Comparison of ENCODE assay signal across 23 cellular contexts in the genomic region with DNA sequence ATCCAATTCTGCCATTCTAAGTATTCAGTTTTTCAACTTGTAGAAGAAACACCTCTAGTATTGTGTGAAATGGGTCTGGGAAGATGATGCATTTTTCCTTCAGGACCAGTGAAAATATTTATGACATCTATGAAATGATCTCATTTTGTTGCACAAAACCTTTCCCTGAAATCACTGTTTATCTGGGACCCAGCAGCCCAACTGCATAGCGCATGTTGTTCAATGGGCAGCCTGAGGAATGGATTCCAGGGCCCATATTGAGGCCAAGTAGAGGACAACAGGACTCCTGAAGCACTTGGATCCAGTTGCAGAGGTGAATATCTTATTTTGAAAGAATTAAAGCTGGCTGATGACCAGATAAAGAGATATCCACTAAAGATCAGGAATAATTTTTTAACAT. TPM values are rescaled to one million over a fixed set of nuclear protein-coding genes. Genes with fewer than 3 reads are reported as not detected.
A peak's percentile ranks its signal among the peaks of the same experiment; 100 is the strongest.
DNase-seq lines count a peak whose midpoint lies in the region; ATAC-seq and TF ChIP-seq lines count a peak whose summit lies in the region.
"Had no signal": no experiment of that assay in that cellular context is flagged by ENCODE, and none has a peak within 500 bp of the region (broad histone marks: within the 10 kb centered on the region; RNA-seq: fewer than 3 reads in every experiment).

No MANE protein-coding gene starts in this region.

- intact Hi-C loops in CD4-positive, alpha-beta T cell (cut with DNase I, micrococcal nuclease), result no loop called here
- intact Hi-C loops in esophagus squamous epithelium (cut with DNase I), result no loop called here
- intact Hi-C loops in natural killer cell (cut with micrococcal nuclease), result no loop called here
- intact Hi-C loops in psoas muscle (cut with DNase I), result loop anchor here in 1 of 2 donors (5.0 kb wide), 1 partner anchor 54 kb away; no protein-coding TSS in a partner anchor
- intact Hi-C loops in dorsolateral prefrontal cortex (cut with DNase I), result no loop called here

- H3K27ac Mint-ChIP-seq in CD4-positive, alpha-beta T cell, result peak overlapping the region; percentile 96
- H3K27ac Mint-ChIP-seq in natural killer cell, result no peak overlapping the region
- H3K27ac Mint-ChIP-seq: stimulated activated naive CD8-positive, alpha-beta T cell treated with anti-CD3 and anti-CD28 coated beads, Interleukin-15, Interleukin-2, amounts not matched to agents 100 ng/mL and 50 ng/mL, for 24 hours had no signal

- TF ChIP-seq POLR2A in esophagus squamous epithelium (IDR thresholded peaks at IDR 0.05), result no peak

- H3K27me3 ChIP-seq in CD4-positive, alpha-beta T cell (ENCODE audit: control insufficient read depth, insufficient read depth, low read length), result no peaks in the 10 kb centered on the region
- H3K27me3 ChIP-seq in esophagus squamous epithelium (no peaks in the 10 kb centered on the region), psoas muscle (ENCODE audit: insufficient read depth in 3 of 3, low read length in 2 of 3) (no peaks in the 10 kb centered on the region), dorsolateral prefrontal cortex (peaks cover 0 to 6% (median 0%) of the 10 kb centered on the region in 45 donors)
- H3K27me3 ChIP-seq: adrenal gland, cardiac muscle cell had no signal

- 75 to 92% methylated on average over 1 of the region's 1 CpG for WGBS in esophagus squamous epithelium, 2 donors
- WGBS in psoas muscle, 3 donors, result 75 to 93% (median 92%) methylated on average over 1 of the region's 1 CpG

- no peak overlapping the region for H3K27ac ChIP-seq in CD4-positive, alpha-beta T cell (ENCODE audit: low read depth, low read length)
- H3K27ac ChIP-seq in esophagus squamous epithelium (peak overlapping the region in 3 of 4 donors; percentile 27 to 59 (median 30)), psoas muscle (no peak overlapping the region), dorsolateral prefrontal cortex (no peak overlapping the region)
- H3K27ac ChIP-seq: epithelial cell of prostate, prostate gland had no signal

- peaks cover 90% of the 10 kb centered on the region for H3K4me1 Mint-ChIP-seq in CD4-positive, alpha-beta T cell (ENCODE audit: low read depth)
- peaks cover 5 to 7% of the 10 kb centered on the region in 2 donors for H3K4me1 Mint-ChIP-seq in natural killer cell

- H3K36me3 ChIP-seq in esophagus squamous epithelium (no peaks in the 10 kb centered on the region), psoas muscle (ENCODE audit: insufficient read depth in 1 of 2, low read depth in 1 of 2) (no peaks in the 10 kb centered on the region)
- H3K36me3 ChIP-seq: adrenal gland, cardiac muscle cell, prostate gland, spleen had no signal

- CTCF ChIA-PET in CD4-positive, alpha-beta T cell (lab: Charles Lee), result no interaction called here

- no peaks in the 10 kb centered on the region for H3K9me3 Mint-ChIP-seq in CD4-positive, alpha-beta T cell
- H3K9me3 Mint-ChIP-seq in natural killer cell, result no peaks in the 10 kb centered on the region
- H3K9me3 Mint-ChIP-seq: activated T-helper 1 cell treated with anti-CD3 and anti-CD28 coated beads, Interleukin-12 subunit alpha, Interleukin-12 subunit beta, Interleukin-2, Interleukin-4 antibody, amounts not matched to agents 30 ng/mL and 10 ng/mL and 1 ng/mL, durations not matched to agents 14 hours and 24 hours and 36 hours; mesothelial cell of epicardium; stimulated activated naive CD8-positive, alpha-beta T cell treated with anti-CD3 and anti-CD28 coated beads, Interleukin-15, Interleukin-2, amounts not matched to agents 100 ng/mL and 50 ng/mL, for 24 hours had no signal

- no peak for ATAC-seq in CD4-positive, alpha-beta T cell (ENCODE audit: poor library complexity)
- ATAC-seq in omental fat pad (ENCODE audit: low FRiP score), result peak; percentile 39
- no peak for ATAC-seq in natural killer cell
- ATAC-seq in psoas muscle, result no peak

- H3K4me3 Mint-ChIP-seq in CD4-positive, alpha-beta T cell, result peak overlapping the region; percentile 30
- H3K4me3 Mint-ChIP-seq in natural killer cell, result no peak overlapping the region
- H3K4me3 Mint-ChIP-seq: mesothelial cell of epicardium; stimulated activated naive CD8-positive, alpha-beta T cell treated with anti-CD3 and anti-CD28 coated beads, Interleukin-15, Interleukin-2, amounts not matched to agents 100 ng/mL and 50 ng/mL, for 24 hours had no signal

- H3K36me3 Mint-ChIP-seq in CD4-positive, alpha-beta T cell (ENCODE audit: low read depth), result no peaks in the 10 kb centered on the region
- no peaks in the 10 kb centered on the region for H3K36me3 Mint-ChIP-seq in natural killer cell

- peaks cover 0 to 58% (median 0%) of the 10 kb centered on the region in 3 donors for H3K4me1 ChIP-seq in esophagus squamous epithelium
- peaks cover 30% of the 10 kb centered on the region for H3K4me1 ChIP-seq in psoas muscle

- TF ChIP-seq CTCF in CD4-positive, alpha-beta T cell (IDR thresholded peaks at IDR 0.05), result no peak
- TF ChIP-seq CTCF in esophagus squamous epithelium (IDR thresholded peaks at IDR 0.05), result no peak
- no peak for TF ChIP-seq CTCF in omental fat pad (IDR thresholded peaks at IDR 0.05)
- no peak for TF ChIP-seq CTCF in natural killer cell (IDR thresholded peaks at IDR 0.05)
- TF ChIP-seq CTCF in psoas muscle (IDR thresholded peaks at IDR 0.05), result no peak
- TF ChIP-seq CTCF in dorsolateral prefrontal cortex (IDR thresholded peaks at IDR 0.05 in 54 of 56, conservative IDR thresholded peaks at IDR 0.05 in 2 of 56; ENCODE audit: low read depth in 1 of 56, partially characterized antibody in 56 of 56), result no peak

- no peak for DNase-seq in CD4-positive, alpha-beta T cell
- peak; percentile 49 for DNase-seq in GM03348 (ENCODE audit: low spot score)
- DNase-seq in esophagus squamous epithelium (lab: John Stamatoyannopoulos, UW), result no peak
- no peak for DNase-seq in omental fat pad (ENCODE audit: low spot score)
- no peak for DNase-seq in natural killer cell
- DNase-seq in AG08396 (ENCODE audit: low spot score), result no peak
- no peak for DNase-seq in psoas muscle
- no peak for DNase-seq in dorsolateral prefrontal cortex
- DNase-seq: activated CD4-positive, alpha-beta T cell treated with anti-CD3 and anti-CD28 coated beads for 1 hour; adrenal gland; Caco-2; glutamatergic neuron; H7; NCI-H1417 treated with DMSO at 0.1 percent for 48 hours; NCI-H524 treated with DMSO at 0.1 percent for 48 hours; spleen; stimulated activated CD4-positive, alpha-beta T cell treated with anti-CD3 and anti-CD28 coated beads, Interleukin-4, amount 100 ng/mL, for 24 hours had no signal

- H3K4me3 ChIP-seq in esophagus squamous epithelium (no peak overlapping the region), psoas muscle (no peak overlapping the region), dorsolateral prefrontal cortex (no peak overlapping the region)
- H3K4me3 ChIP-seq: adrenal gland, cardiac muscle cell, prostate gland, spleen had no signal

- no peaks in the 10 kb centered on the region for H3K9me3 ChIP-seq in CD4-positive, alpha-beta T cell (ENCODE audit: control insufficient read depth, low read length)
- H3K9me3 ChIP-seq in esophagus squamous epithelium (no peaks in the 10 kb centered on the region), psoas muscle (no peaks in the 10 kb centered on the region)
- H3K9me3 ChIP-seq: adrenal gland, Caco-2, prostate gland, spleen had no signal

- no peaks in the 10 kb centered on the region for H3K27me3 Mint-ChIP-seq in CD4-positive, alpha-beta T cell
- H3K27me3 Mint-ChIP-seq in natural killer cell (ENCODE audit: low read depth in 2 of 2), result no peaks in the 10 kb centered on the region
- H3K27me3 Mint-ChIP-seq: stimulated activated naive CD8-positive, alpha-beta T cell treated with anti-CD3 and anti-CD28 coated beads, Interleukin-15, Interleukin-2, amounts not matched to agents 100 ng/mL and 50 ng/mL, for 24 hours had no signal

- POLR2A ChIA-PET in CD4-positive, alpha-beta T cell (lab: Charles Lee), result interaction anchor here (1.3 to 1.9 kb wide), 2 partner anchors 58 to 82 kb away, joined by 3 to 13 read pairs; no protein-coding TSS in a partner anchor

RNA-seq across cellular contexts. Expression of gene RBMS1, which starts 7.3 kb away (rescaled TPM):
- 10 to 100 TPM; 88.6 to 90.3 TPM for total RNA-seq in CD4-positive, alpha-beta T cell
- total RNA-seq in esophagus squamous epithelium (10 to 100 TPM; 26.3 to 52.5 (median 37.5) TPM), omental fat pad (100 to 1,000 TPM; 133 to 180 (median 139) TPM), natural killer cell (100 to 1,000 TPM; 111 to 167 (median 132) TPM), psoas muscle (10 to 100 TPM; 23.1 to 36.4 (median 24.9) TPM), dorsolateral prefrontal cortex (10 to 100 TPM; 12.5 to 38.5 (median 24.7) TPM)
- polyA plus RNA-seq in psoas muscle, result 10 to 100 TPM in 2 of 3 donors, 1 to 10 TPM in 1; 8.4 to 43.2 (median 16.6) TPM

Comparison
In these comparisons a context has a peak if more than half of its experiments do, and no peak if none do; other contexts are left out.
1. H3K27ac ChIP-seq: peak in esophagus squamous epithelium (3 of 4); none in CD4-positive, alpha-beta T cell (single experiment), psoas muscle (single experiment) and dorsolateral prefrontal cortex (0 of 59).